Comparison of ENCODE assay signal across 15 cellular contexts in the genomic region with DNA sequence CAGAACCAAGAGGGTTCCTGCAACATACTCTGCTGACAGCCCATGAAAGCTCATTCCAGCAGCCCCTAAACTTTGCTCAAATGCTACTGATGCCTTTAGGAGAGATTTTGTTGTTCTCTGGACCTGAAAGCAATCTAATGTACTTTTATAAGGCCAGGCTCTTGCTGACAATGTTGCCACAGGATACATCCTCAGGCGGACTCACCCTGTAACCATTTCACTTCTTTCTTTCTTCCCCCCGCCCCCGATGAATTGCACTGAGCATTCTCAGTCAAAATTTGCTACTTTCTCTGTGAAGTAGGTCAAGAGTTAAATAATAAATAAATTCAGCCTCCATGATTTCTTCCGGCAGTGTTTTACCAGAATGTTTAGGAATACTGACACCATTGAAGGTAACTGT. TPM values are rescaled to one million over a fixed set of nuclear protein-coding genes. Genes with fewer than 3 reads are reported as not detected.
DNase-seq lines count a peak whose midpoint lies in the region; ATAC-seq and TF ChIP-seq lines count a peak whose summit lies in the region.
"Had no signal": no experiment of that assay in that cellular context is flagged by ENCODE, and none has a peak within 500 bp of the region (broad histone marks: within the 10 kb centered on the region; RNA-seq: fewer than 3 reads in every experiment).

No MANE protein-coding gene starts in this region.

- H3K9me3 ChIP-seq in heart left ventricle (peaks cover 0 to 20% (median 13%) of the 10 kb centered on the region in 12 donors), endodermal cell (ENCODE audit: control insufficient read depth, low read length) (peaks cover 19% of the 10 kb centered on the region), SK-N-SH (no peaks in the 10 kb centered on the region)
- H3K9me3 ChIP-seq: neutrophil had no signal

- H3K4me1 ChIP-seq in heart left ventricle (peaks cover 0 to 35% (median 5%) of the 10 kb centered on the region in 12 donors), endodermal cell (ENCODE audit: control insufficient read depth, insufficient read depth, low read length) (no peaks in the 10 kb centered on the region), SK-N-SH (ENCODE audit: control insufficient read depth in 1 of 2, insufficient read depth in 2 of 2, low read depth in 1 of 2, low read length in 1 of 2) (no peaks in the 10 kb centered on the region)

- no peaks in the 10 kb centered on the region for H4K20me1 ChIP-seq in SK-N-SH (ENCODE audit: insufficient read depth)

- H3F3A ChIP-seq in SK-N-SH (replicated peaks; ENCODE audit: insufficient read depth), result no peaks in the 10 kb centered on the region

- H3K27ac ChIP-seq in heart left ventricle (peak overlapping the region in 8 of 12 donors; percentile 42 to 84 (median 56)), endodermal cell (ENCODE audit: low read depth, low read length) (no peak overlapping the region), SK-N-SH (ENCODE audit: low read depth in 2 of 2, low read length in 1 of 2) (no peak overlapping the region)
- H3K27ac ChIP-seq: neutrophil, WERI-Rb-1 had no signal

- H3K9me2 ChIP-seq in SK-N-SH, result no peaks in the 10 kb centered on the region

- H3K9me3 Mint-ChIP-seq in endodermal cell (peaks cover 18% of the 10 kb centered on the region), nephron progenitor cell (peaks cover 43% of the 10 kb centered on the region), type B pancreatic cell (peaks cover 15% of the 10 kb centered on the region)

- 53 to 68% (median 64%) methylated on average over 4 of the region's 4 CpGs for WGBS in heart left ventricle, 4 donors
- WGBS in endodermal cell (ENCODE audit: insufficient coverage in 1 of 2, insufficient read length in 1 of 2), 2 experiments, result 60 to 90% methylated on average over 1 to 4 of the region's 4 CpGs
- WGBS in SK-N-SH (ENCODE audit: low lambda C conversion rate), result 19% methylated on average over 4 of the region's 4 CpGs

- no peak overlapping the region for H2AFZ ChIP-seq in SK-N-SH (ENCODE audit: low read depth)

- intact Hi-C loops in heart left ventricle (cut with DNase I) (loop anchor here in 4 of 10 donors (5.0 to 10.0 kb wide), 4 partner anchors 75 to 85 kb away; no protein-coding TSS in a partner anchor), left cardiac atrium (cut with DNase I) (no loop called here)

- no peak for TF ChIP-seq CTCF in heart left ventricle (IDR thresholded peaks at IDR 0.05)
- no peak for TF ChIP-seq CTCF in endodermal cell (conservative IDR thresholded peaks at IDR 0.05)
- TF ChIP-seq CTCF in nephron progenitor cell (IDR thresholded peaks at IDR 0.05), result no peak
- TF ChIP-seq CTCF in type B pancreatic cell (conservative IDR thresholded peaks at IDR 0.05), result no peak
- no peak for TF ChIP-seq CTCF in SK-N-SH (IDR thresholded peaks at IDR 0.05)

- H3K4me3 ChIP-seq in heart left ventricle (peak overlapping the region; percentile 64 to 84 (median 72)), endodermal cell (ENCODE audit: low read length) (peak overlapping the region; percentile 79), SK-N-SH (ENCODE audit: low read depth in 2 of 2, low read length in 1 of 2) (no peak overlapping the region)

- in situ Hi-C loops in KBM-7 (cut with MboI; ENCODE audit: low pct_unique_long_range_greater_than_20kb, low sequenced_read_pairs), result no loop called here

- no peak for TF ChIP-seq EP300 in SK-N-SH (IDR thresholded peaks at IDR 0.05; ENCODE audit: borderline replicate concordance in 1 of 2, low read depth in 1 of 2, low read length in 1 of 2)

- no peak for TF ChIP-seq RAD21 in SK-N-SH (IDR thresholded peaks at IDR 0.05; ENCODE audit: low read length)

- H3K27me3 Mint-ChIP-seq in endodermal cell (ENCODE audit: insufficient read depth) (peaks cover 56% of the 10 kb centered on the region), nephron progenitor cell (ENCODE audit: low read depth, poor library complexity) (peaks cover 80% of the 10 kb centered on the region), type B pancreatic cell (peaks cover 49% of the 10 kb centered on the region)

- no peak overlapping the region for H3K4me2 ChIP-seq in SK-N-SH

- H3K4me3 Mint-ChIP-seq in endodermal cell (peak overlapping the region; percentile 57), nephron progenitor cell (peak overlapping the region; percentile 26), type B pancreatic cell (peak overlapping the region; percentile 60)

- ATAC-seq in heart left ventricle (no peak), left cardiac atrium (no peak)
- ATAC-seq: stimulated activated naive CD8-positive, alpha-beta T cell treated with anti-CD3 and anti-CD28 coated beads, Interleukin-15, amount 100 ng/mL, for 72 hours had no signal

- H3K36me3 Mint-ChIP-seq in endodermal cell (ENCODE audit: low read depth) (peaks cover 9% of the 10 kb centered on the region), nephron progenitor cell (ENCODE audit: low read depth) (peaks cover 22% of the 10 kb centered on the region), type B pancreatic cell (peaks cover 11% of the 10 kb centered on the region)

- no peaks in the 10 kb centered on the region for H3K79me2 ChIP-seq in SK-N-SH (ENCODE audit: insufficient read depth)

- no peaks in the 10 kb centered on the region for H3K36me3 ChIP-seq in heart left ventricle
- no peaks in the 10 kb centered on the region for H3K36me3 ChIP-seq in endodermal cell (ENCODE audit: control insufficient read depth, insufficient read depth, low read length)
- H3K36me3 ChIP-seq in SK-N-SH (replicated peaks in 1 of 2; ENCODE audit: control insufficient read depth in 1 of 2, insufficient read depth in 2 of 2, low read length in 1 of 2), result no peaks in the 10 kb centered on the region
- H3K36me3 ChIP-seq: neutrophil, WERI-Rb-1 had no signal

- no peak overlapping the region for H3K9ac ChIP-seq in endodermal cell (ENCODE audit: extremely low read depth, low read length, poor library complexity, severe bottlenecking)
- H3K9ac ChIP-seq in SK-N-SH, result no peak overlapping the region

- POLR2A ChIA-PET in SK-N-SH (lab: Yijun Ruan, JAX), result no interaction called here

- DNase-seq in heart left ventricle, result no peak
- DNase-seq in left cardiac atrium, result no peak
- DNase-seq in endodermal cell, result no peak
- no peak for DNase-seq in nephron progenitor cell
- no peak for DNase-seq in type B pancreatic cell (ENCODE audit: extremely low spot score, unreplicated experiment)
- DNase-seq in activated CD4-positive, alpha-beta T cell treated with anti-CD3 and anti-CD28 coated beads, Interleukin-2, amount 50 U/mL, for 1 hour, result no peak
- no peak for DNase-seq in KBM-7
- DNase-seq in SK-N-SH, result no peak
- DNase-seq: NCI-H1436; NCI-H526; SHP77 treated with DMSO at 0.1 percent for 48 hours; stimulated activated CD4-positive, alpha-beta T cell treated with anti-CD3 and anti-CD28 coated beads, Interleukin-2, amount 100 ng/mL, for 48 hours; stimulated activated naive CD8-positive, alpha-beta T cell treated with anti-CD3 and anti-CD28 coated beads, Interleukin-15, amount 100 ng/mL, for 72 hours; WERI-Rb-1 had no signal

- TF ChIP-seq POLR2A in heart left ventricle (IDR thresholded peaks at IDR 0.05), result no peak

- peaks cover 0 to 16% (median 3%) of the 10 kb centered on the region in 9 donors for H3K27me3 ChIP-seq in heart left ventricle
- H3K27me3 ChIP-seq in endodermal cell (ENCODE audit: control insufficient read depth, insufficient read depth, low read length, poor library complexity, severe bottlenecking), result peaks cover 48% of the 10 kb centered on the region
- peaks cover 51% of the 10 kb centered on the region for H3K27me3 ChIP-seq in SK-N-SH (ENCODE audit: insufficient read depth)

- CTCF ChIA-PET in SK-N-SH (lab: Yijun Ruan, JAX), result interaction anchor here (1.1 to 1.3 kb wide), 3 partner anchors 17 to 120 kb away, joined by 3 to 5 read pairs (median 4); no protein-coding TSS in a partner anchor

- H3K4me1 Mint-ChIP-seq in endodermal cell (peaks cover 2% of the 10 kb centered on the region), nephron progenitor cell (peaks cover 20% of the 10 kb centered on the region), type B pancreatic cell (ENCODE audit: unreplicated experiment) (peaks cover 8% of the 10 kb centered on the region)

- H3K27ac Mint-ChIP-seq in endodermal cell (no peak overlapping the region), nephron progenitor cell (no peak overlapping the region), type B pancreatic cell (no peak overlapping the region)
- H3K27ac Mint-ChIP-seq: stimulated activated naive CD8-positive, alpha-beta T cell treated with anti-CD3 and anti-CD28 coated beads, Interleukin-15, amount 100 ng/mL, for 72 hours had no signal

TF ChIP-seq in SK-N-SH, 30 proteins besides CTCF, POLR2A, EP300 and RAD21 (continues in another document):
- TF ChIP-seq, protein P1, sequence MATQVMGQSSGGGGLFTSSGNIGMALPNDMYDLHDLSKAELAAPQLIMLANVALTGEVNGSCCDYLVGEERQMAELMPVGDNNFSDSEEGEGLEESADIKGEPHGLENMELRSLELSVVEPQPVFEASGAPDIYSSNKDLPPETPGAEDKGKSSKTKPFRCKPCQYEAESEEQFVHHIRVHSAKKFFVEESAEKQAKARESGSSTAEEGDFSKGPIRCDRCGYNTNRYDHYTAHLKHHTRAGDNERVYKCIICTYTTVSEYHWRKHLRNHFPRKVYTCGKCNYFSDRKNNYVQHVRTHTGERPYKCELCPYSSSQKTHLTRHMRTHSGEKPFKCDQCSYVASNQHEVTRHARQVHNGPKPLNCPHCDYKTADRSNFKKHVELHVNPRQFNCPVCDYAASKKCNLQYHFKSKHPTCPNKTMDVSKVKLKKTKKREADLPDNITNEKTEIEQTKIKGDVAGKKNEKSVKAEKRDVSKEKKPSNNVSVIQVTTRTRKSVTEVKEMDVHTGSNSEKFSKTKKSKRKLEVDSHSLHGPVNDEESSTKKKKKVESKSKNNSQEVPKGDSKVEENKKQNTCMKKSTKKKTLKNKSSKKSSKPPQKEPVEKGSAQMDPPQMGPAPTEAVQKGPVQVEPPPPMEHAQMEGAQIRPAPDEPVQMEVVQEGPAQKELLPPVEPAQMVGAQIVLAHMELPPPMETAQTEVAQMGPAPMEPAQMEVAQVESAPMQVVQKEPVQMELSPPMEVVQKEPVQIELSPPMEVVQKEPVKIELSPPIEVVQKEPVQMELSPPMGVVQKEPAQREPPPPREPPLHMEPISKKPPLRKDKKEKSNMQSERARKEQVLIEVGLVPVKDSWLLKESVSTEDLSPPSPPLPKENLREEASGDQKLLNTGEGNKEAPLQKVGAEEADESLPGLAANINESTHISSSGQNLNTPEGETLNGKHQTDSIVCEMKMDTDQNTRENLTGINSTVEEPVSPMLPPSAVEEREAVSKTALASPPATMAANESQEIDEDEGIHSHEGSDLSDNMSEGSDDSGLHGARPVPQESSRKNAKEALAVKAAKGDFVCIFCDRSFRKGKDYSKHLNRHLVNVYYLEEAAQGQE (IDR thresholded peaks at IDR 0.05; ENCODE audit: low read depth, low read length), result no peak

RNA-seq across cellular contexts. Expression of a gene that starts 1.5 kb away (rescaled TPM):
- total RNA-seq in heart left ventricle, result 10 to 100 TPM; 34.5 to 86.5 (median 65.4) TPM
- 10 to 100 TPM; 19.4 to 52.2 TPM for polyA plus RNA-seq in heart left ventricle
- 100 to 1,000 TPM; 115 to 119 TPM for total RNA-seq in left cardiac atrium
- 10 to 100 TPM in 1 of 2 donors, 1 to 10 TPM in 1; 8.6 to 14.7 TPM for total RNA-seq in endodermal cell
- polyA plus RNA-seq in endodermal cell (2013, experiment 1 of 2), result 7.1 TPM
- 7.9 TPM for polyA plus RNA-seq in endodermal cell (2013, experiment 2 of 2)
- total RNA-seq in type B pancreatic cell (ENCODE audit: low replicate concordance), result 5.9 and 19.5 TPM in 2 replicates
- 0.12 and 0.24 TPM in 2 replicates for polyA plus RNA-seq in SK-N-SH (2012; rRNA removed)
- polyA plus RNA-seq in SK-N-SH (2012; cell fraction: cytosol; rRNA removed), result 0.05 and 0.39 TPM in 2 replicates
- polyA plus RNA-seq in SK-N-SH (2012; cell fraction: nucleus; rRNA removed), result 0.16 and 0.25 TPM in 2 replicates

Comparison
In these comparisons a context has a peak if more than half of its experiments do, and no peak if none do; other contexts are left out.
1. H3K27ac ChIP-seq: peak in heart left ventricle (8 of 12); none in endodermal cell (single experiment) and SK-N-SH (0 of 2).
2. H3K4me3 ChIP-seq: peak in heart left ventricle (12 of 12) and endodermal cell (single experiment); none in SK-N-SH (0 of 2).
3. Peak in every context shown above with its lines, with median percentiles within 50 percentile points of each other: H3K4me3 Mint-ChIP-seq.